Comparison of ENCODE assay signal across 18 cellular contexts in the genomic region with DNA sequence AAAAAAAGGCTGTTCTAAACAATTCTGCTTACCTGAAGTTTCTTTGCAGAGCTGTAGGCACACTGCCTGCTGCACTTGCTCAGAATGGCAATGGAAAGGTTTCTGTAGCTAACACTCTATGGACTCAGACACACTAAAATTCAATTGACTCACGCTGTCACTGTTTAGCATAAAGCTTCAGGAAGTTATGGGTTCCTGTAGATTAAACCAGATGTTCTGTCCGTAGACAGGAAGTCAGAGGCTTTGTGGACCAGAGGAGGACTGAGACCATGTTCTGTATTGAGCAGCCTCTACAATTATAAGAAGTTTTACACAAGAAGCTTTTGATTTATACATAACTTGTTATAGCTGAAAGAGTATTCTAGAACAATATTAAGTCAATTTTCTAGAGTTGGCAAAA.
A peak's percentile ranks its signal among the peaks of the same experiment; 100 is the strongest.
DNase-seq lines count a peak whose midpoint lies in the region; ATAC-seq, FAIRE-seq and TF ChIP-seq lines count a peak whose summit lies in the region.
"Had no signal": no experiment of that assay in that cellular context is flagged by ENCODE, and none has a peak within 500 bp of the region (broad histone marks: within the 10 kb centered on the region; RNA-seq: fewer than 3 reads in every experiment).

No MANE protein-coding gene starts in this region.

- H3K36me3 Mint-ChIP-seq in naive B cell, result peaks cover 10 to 24% of the 10 kb centered on the region in 2 donors
- H3K36me3 Mint-ChIP-seq: activated naive CD4-positive, alpha-beta T cell treated with anti-CD3 and anti-CD28 coated beads, Interleukin-2, amount 50 U/mL, for 72 hours had no signal

- H3K27ac Mint-ChIP-seq in naive B cell, result peak overlapping the region in 5 of 6 donors; percentile 47 to 92 (median 75)
- H3K27ac Mint-ChIP-seq: activated naive CD4-positive, alpha-beta T cell treated with anti-CD3 and anti-CD28 coated beads, Interleukin-2, amount 50 U/mL, for 72 hours; dendritic cell treated with granulocyte-macrophage colony-stimulating factor and Interleukin-4, amounts not matched to agents 40 ng/mL and 50 ng/mL, for 4 days; T-helper 17 cell had no signal

- no peak for TF ChIP-seq POLR2A in GM12892 (IDR thresholded peaks at IDR 0.05; ENCODE audit: low read depth, low read length)

- H3K4me3 Mint-ChIP-seq in naive B cell, result peak overlapping the region; percentile 24 to 71 (median 42)
- H3K4me3 Mint-ChIP-seq: dendritic cell treated with granulocyte-macrophage colony-stimulating factor and Interleukin-4, amounts not matched to agents 40 ng/mL and 50 ng/mL, for 4 days; T-helper 17 cell had no signal

- H3K9me3 Mint-ChIP-seq in naive B cell, result peaks cover 0 to 4% (median 0%) of the 10 kb centered on the region in 7 donors
- H3K9me3 Mint-ChIP-seq: activated naive CD4-positive, alpha-beta T cell treated with anti-CD3 and anti-CD28 coated beads, Interleukin-2, amount 50 U/mL, for 72 hours; dendritic cell treated with granulocyte-macrophage colony-stimulating factor and Interleukin-4, amounts not matched to agents 40 ng/mL and 50 ng/mL, for 4 days had no signal

- DNase-seq in GM12892 (ENCODE audit: insufficient read length), result no peak
- peak; percentile 14 for DNase-seq in OCI-M1 (lab: John Stamatoyannopoulos, UW)
- DNase-seq in naive B cell, result no peak
- DNase-seq in SHP77 treated with DMSO at 0.1 percent for 48 hours (lab: John Stamatoyannopoulos, UW), result no peak
- no peak for DNase-seq in AG08396 (ENCODE audit: low spot score)
- DNase-seq in COLO668 (lab: John Stamatoyannopoulos, UW; ENCODE audit: unreplicated experiment), result no peak
- no peak for DNase-seq in H4 (ENCODE audit: low spot score)
- DNase-seq: activated CD4-positive, alpha-beta T cell treated with anti-CD3 and anti-CD28 coated beads for 48 hours; heart left ventricle; islet precursor cell; NCI-H524; occipital lobe; stimulated activated CD4-positive, alpha-beta T cell treated with anti-CD3 and anti-CD28 coated beads, Interleukin-2, amount 100 ng/mL, for 48 hours; T-helper 17 cell; testis had no signal

- FAIRE-seq in GM12892 (lab: Jason Lieb, UNC), result peak; percentile 44

- ATAC-seq in HG03175 (IDR thresholded peaks at IDR 0.05; ENCODE audit: unreplicated experiment) (peak; percentile 43), naive B cell (ENCODE audit: low read depth in 2 of 2) (peak; percentile 54 to 55)
- ATAC-seq: activated naive CD4-positive, alpha-beta T cell treated with anti-CD3 and anti-CD28 coated beads, Interleukin-2, amount 50 U/mL, for 72 hours; heart left ventricle; T-helper 17 cell had no signal

- peaks cover 46 to 57% (median 48%) of the 10 kb centered on the region in 3 donors for H3K4me1 Mint-ChIP-seq in naive B cell

- H3K27me3 Mint-ChIP-seq in naive B cell, result no peaks in the 10 kb centered on the region
- H3K27me3 Mint-ChIP-seq: dendritic cell treated with granulocyte-macrophage colony-stimulating factor and Interleukin-4, amounts not matched to agents 40 ng/mL and 50 ng/mL, for 4 days had no signal
